1 cellular context compared by ENCODE assay signal in genomic region chr5:115068239-115069086, GRCh38.
TF ChIP-seq lines count a peak whose summit lies in the region.

No MANE protein-coding gene starts in this region.

TF ChIP-seq in GM23338, 12 proteins besides CTCF, POLR2A, EP300 and RAD21 (continued from another document):
- TF ChIP-seq, protein P1, sequence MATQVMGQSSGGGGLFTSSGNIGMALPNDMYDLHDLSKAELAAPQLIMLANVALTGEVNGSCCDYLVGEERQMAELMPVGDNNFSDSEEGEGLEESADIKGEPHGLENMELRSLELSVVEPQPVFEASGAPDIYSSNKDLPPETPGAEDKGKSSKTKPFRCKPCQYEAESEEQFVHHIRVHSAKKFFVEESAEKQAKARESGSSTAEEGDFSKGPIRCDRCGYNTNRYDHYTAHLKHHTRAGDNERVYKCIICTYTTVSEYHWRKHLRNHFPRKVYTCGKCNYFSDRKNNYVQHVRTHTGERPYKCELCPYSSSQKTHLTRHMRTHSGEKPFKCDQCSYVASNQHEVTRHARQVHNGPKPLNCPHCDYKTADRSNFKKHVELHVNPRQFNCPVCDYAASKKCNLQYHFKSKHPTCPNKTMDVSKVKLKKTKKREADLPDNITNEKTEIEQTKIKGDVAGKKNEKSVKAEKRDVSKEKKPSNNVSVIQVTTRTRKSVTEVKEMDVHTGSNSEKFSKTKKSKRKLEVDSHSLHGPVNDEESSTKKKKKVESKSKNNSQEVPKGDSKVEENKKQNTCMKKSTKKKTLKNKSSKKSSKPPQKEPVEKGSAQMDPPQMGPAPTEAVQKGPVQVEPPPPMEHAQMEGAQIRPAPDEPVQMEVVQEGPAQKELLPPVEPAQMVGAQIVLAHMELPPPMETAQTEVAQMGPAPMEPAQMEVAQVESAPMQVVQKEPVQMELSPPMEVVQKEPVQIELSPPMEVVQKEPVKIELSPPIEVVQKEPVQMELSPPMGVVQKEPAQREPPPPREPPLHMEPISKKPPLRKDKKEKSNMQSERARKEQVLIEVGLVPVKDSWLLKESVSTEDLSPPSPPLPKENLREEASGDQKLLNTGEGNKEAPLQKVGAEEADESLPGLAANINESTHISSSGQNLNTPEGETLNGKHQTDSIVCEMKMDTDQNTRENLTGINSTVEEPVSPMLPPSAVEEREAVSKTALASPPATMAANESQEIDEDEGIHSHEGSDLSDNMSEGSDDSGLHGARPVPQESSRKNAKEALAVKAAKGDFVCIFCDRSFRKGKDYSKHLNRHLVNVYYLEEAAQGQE (IDR thresholded peaks at IDR 0.05; ENCODE audit: unreplicated experiment): no peak
- TF ChIP-seq ZNF331 (CRISPR knock-in tag; IDR thresholded peaks at IDR 0.05; ENCODE audit: low read depth): no peak
